In genomic region chr22:30453731-30454510, GRCh38 we compare ENCODE assay signal across 9 cellular contexts. TPM values are rescaled to one million over a fixed set of nuclear protein-coding genes. Genes with fewer than 3 reads are reported as not detected.
DNase-seq lines count a peak whose midpoint lies in the region; ATAC-seq and TF ChIP-seq lines count a peak whose summit lies in the region.
"Had no signal": no experiment of that assay in that cellular context is flagged by ENCODE, and none has a peak within 500 bp of the region (broad histone marks: within the 10 kb centered on the region; RNA-seq: fewer than 3 reads in every experiment).

No MANE protein-coding gene starts in this region.

- no peak overlapping the region for H3K27ac Mint-ChIP-seq in CD8-positive, alpha-beta T cell
- no peak overlapping the region for H3K27ac Mint-ChIP-seq in endothelial cell (ENCODE audit: unreplicated experiment)
- H3K27ac Mint-ChIP-seq: stimulated activated naive CD8-positive, alpha-beta T cell treated with anti-CD3 and anti-CD28 coated beads, Interleukin-15, Interleukin-2, amounts not matched to agents 100 ng/mL and 50 ng/mL, for 24 hours had no signal

- CTCF ChIA-PET in CD8-positive, alpha-beta T cell (lab: Charles Lee), result interaction anchor here (0.6 kb wide), 1 partner anchor 56 kb away, joined by 3 read pairs; no protein-coding TSS in a partner anchor

- H3K27ac ChIP-seq in CD8-positive, alpha-beta T cell (ENCODE audit: low read depth, low read length), result no peak overlapping the region

- H3K9me3 ChIP-seq in CD8-positive, alpha-beta T cell (ENCODE audit: low read length), result no peaks in the 10 kb centered on the region
- H3K9me3 ChIP-seq: MG63 had no signal

- DNase-seq in CD8-positive, alpha-beta T cell, result no peak
- DNase-seq in ELF-1 (ENCODE audit: low read depth, low spot score), result peak; percentile 61
- peak; percentile 75 for DNase-seq in OCI-M1 (lab: John Stamatoyannopoulos, UW)
- peak; percentile 30 for DNase-seq in endothelial cell (ENCODE audit: low spot score)
- DNase-seq in cortex of kidney (lab: John Stamatoyannopoulos, UW), result no peak
- DNase-seq: MG63 had no signal

- H3K27me3 Mint-ChIP-seq in CD8-positive, alpha-beta T cell (ENCODE audit: low read depth), result peaks cover 17% of the 10 kb centered on the region
- H3K27me3 Mint-ChIP-seq in endothelial cell (ENCODE audit: unreplicated experiment), result peaks cover 2% of the 10 kb centered on the region

- peak; percentile 41 for ATAC-seq in CD8-positive, alpha-beta T cell
- no peak for ATAC-seq in GM21447 (IDR thresholded peaks at IDR 0.05; ENCODE audit: unreplicated experiment)
- ATAC-seq in GM18861 (IDR thresholded peaks at IDR 0.05; ENCODE audit: unreplicated experiment), result no peak

- POLR2A ChIA-PET in CD8-positive, alpha-beta T cell (lab: Charles Lee), result interaction anchor here (0.8 kb wide), 1 partner anchor 18 kb away, joined by 3 read pairs; no protein-coding TSS in a partner anchor

- no peaks in the 10 kb centered on the region for H3K4me1 ChIP-seq in CD8-positive, alpha-beta T cell (ENCODE audit: insufficient read depth, low read length)

- TF ChIP-seq CTCF in CD8-positive, alpha-beta T cell (IDR thresholded peaks at IDR 0.05), result no peak
- TF ChIP-seq CTCF in endothelial cell (IDR thresholded peaks at IDR 0.05; ENCODE audit: unreplicated experiment), result no peak

- no peaks in the 10 kb centered on the region for H3K9me3 Mint-ChIP-seq in CD8-positive, alpha-beta T cell
- H3K9me3 Mint-ChIP-seq in endothelial cell (ENCODE audit: unreplicated experiment), result no peaks in the 10 kb centered on the region
- H3K9me3 Mint-ChIP-seq: stimulated activated naive CD8-positive, alpha-beta T cell treated with anti-CD3 and anti-CD28 coated beads, Interleukin-15, Interleukin-2, amounts not matched to agents 100 ng/mL and 50 ng/mL, for 24 hours had no signal

- H3K36me3 Mint-ChIP-seq in CD8-positive, alpha-beta T cell, result no peaks in the 10 kb centered on the region
- H3K36me3 Mint-ChIP-seq in endothelial cell (ENCODE audit: low read depth, unreplicated experiment), result no peaks in the 10 kb centered on the region

- H3K27me3 ChIP-seq in CD8-positive, alpha-beta T cell (ENCODE audit: insufficient read depth, low read length), result no peaks in the 10 kb centered on the region
- H3K27me3 ChIP-seq: MG63 had no signal

- H3K4me3 ChIP-seq in CD8-positive, alpha-beta T cell (ENCODE audit: low read depth, low read length), result no peak overlapping the region
- H3K4me3 ChIP-seq: MG63 had no signal

- H3K4me3 Mint-ChIP-seq in CD8-positive, alpha-beta T cell, result no peak overlapping the region
- H3K4me3 Mint-ChIP-seq in endothelial cell (ENCODE audit: unreplicated experiment), result no peak overlapping the region
- H3K4me3 Mint-ChIP-seq: stimulated activated naive CD8-positive, alpha-beta T cell treated with anti-CD3 and anti-CD28 coated beads, Interleukin-15, Interleukin-2, amounts not matched to agents 100 ng/mL and 50 ng/mL, for 24 hours had no signal

- H3K4me1 Mint-ChIP-seq in CD8-positive, alpha-beta T cell (ENCODE audit: low read depth), result no peaks in the 10 kb centered on the region
- peaks cover 13% of the 10 kb centered on the region for H3K4me1 Mint-ChIP-seq in endothelial cell (ENCODE audit: unreplicated experiment)

- H3K36me3 ChIP-seq in CD8-positive, alpha-beta T cell (ENCODE audit: insufficient read depth, low read length), result no peaks in the 10 kb centered on the region
- H3K36me3 ChIP-seq: MG63 had no signal

- intact Hi-C loops in CD8-positive, alpha-beta T cell (cut with DNase I, micrococcal nuclease), result no loop called here

RNA-seq across cellular contexts. Expression of gene SEC14L3, which starts 17.9 kb away (rescaled TPM):
- not detected for total RNA-seq in CD8-positive, alpha-beta T cell
- total RNA-seq in endothelial cell (ENCODE audit: unreplicated experiment), result not detected

RNA-seq across cellular contexts. Expression of gene MTFP1, which starts 28.4 kb away (rescaled TPM):
- total RNA-seq in CD8-positive, alpha-beta T cell, result 100 to 1,000 TPM; 109 to 117 TPM
- total RNA-seq in endothelial cell (ENCODE audit: unreplicated experiment), result 30.2 TPM

RNA-seq across cellular contexts. Expression of gene SEC14L4, which starts 51.6 kb away (rescaled TPM):
- total RNA-seq in CD8-positive, alpha-beta T cell, result not detected
- 1.0 TPM for total RNA-seq in endothelial cell (ENCODE audit: unreplicated experiment)

RNA-seq across cellular contexts. Expression of gene SEC14L2, which starts 57.1 kb away (rescaled TPM):
- 100 to 1,000 TPM; 239 to 241 TPM for total RNA-seq in CD8-positive, alpha-beta T cell
- 3.9 TPM for total RNA-seq in endothelial cell (ENCODE audit: unreplicated experiment)

Comparison
In these comparisons a context has a peak if more than half of its experiments do, and no peak if none do; other contexts are left out.
1. DNase-seq: peak in ELF-1 (single experiment), OCI-M1 (single experiment) and endothelial cell (single experiment); none in CD8-positive, alpha-beta T cell (0 of 7) and cortex of kidney (single experiment).